11 cellular contexts compared by ENCODE assay signal in genomic region chr1:54884135-54884586, GRCh38. TPM values are rescaled to one million over a fixed set of nuclear protein-coding genes. Genes with fewer than 3 reads are reported as not detected.
A peak's percentile ranks its signal among the peaks of the same experiment; 100 is the strongest.
DNase-seq lines count a peak whose midpoint lies in the region; ATAC-seq and TF ChIP-seq lines count a peak whose summit lies in the region.
"Had no signal": no experiment of that assay in that cellular context is flagged by ENCODE, and none has a peak within 500 bp of the region (broad histone marks: within the 10 kb centered on the region; RNA-seq: fewer than 3 reads in every experiment).

No MANE protein-coding gene starts in this region.

- H3K9ac ChIP-seq in adipocyte (ENCODE audit: low read length) (peak overlapping the region; percentile 90), iPS-20b (ENCODE audit: low read depth, low read length) (no peak overlapping the region)

- H3K9me3 ChIP-seq in adipocyte (ENCODE audit: control insufficient read depth, low read length) (no peaks in the 10 kb centered on the region), iPS-20b (ENCODE audit: insufficient read depth, low read depth, low read length) (no peaks in the 10 kb centered on the region), upper lobe of left lung (no peaks in the 10 kb centered on the region)

- TF ChIP-seq EP300 in upper lobe of left lung (IDR thresholded peaks at IDR 0.05) = no peak

- H3K27me3 ChIP-seq in adipocyte (replicated peaks; ENCODE audit: control insufficient read depth, insufficient read depth, low read length) (no peaks in the 10 kb centered on the region), iPS-20b (ENCODE audit: insufficient read depth, low read length) (no peaks in the 10 kb centered on the region), upper lobe of left lung (no peaks in the 10 kb centered on the region)

- H3K27ac ChIP-seq in iPS-20b (ENCODE audit: low read length) (no peak overlapping the region), upper lobe of left lung (peak overlapping the region; percentile 7 to 86 (median 70))
- H3K27ac ChIP-seq: WERI-Rb-1 had no signal

- intact Hi-C loops in activated CD4-positive, alpha-beta T cell treated with anti-CD3 and anti-CD28 coated beads, Interleukin-2, amount 10 ng/mL, durations not matched to agents 24 days and 14 days (cut with micrococcal nuclease) = no loop called here

- H3K36me3 ChIP-seq in adipocyte (ENCODE audit: control insufficient read depth, insufficient read depth, low read length, severe bottlenecking) (peaks cover 42% of the 10 kb centered on the region), iPS-20b (ENCODE audit: insufficient read depth, low read depth, low read length) (peaks cover 65% of the 10 kb centered on the region), upper lobe of left lung (peaks cover 0 to 9% (median 0%) of the 10 kb centered on the region in 4 donors)

- peak overlapping the region; percentile 99 for H3K4me3 Mint-ChIP-seq in activated CD4-positive, alpha-beta T cell treated with anti-CD3 and anti-CD28 coated beads, Interleukin-2, amount 10 ng/mL, durations not matched to agents 24 days and 14 days

- TF ChIP-seq POLR2A in upper lobe of left lung (IDR thresholded peaks at IDR 0.05) = no peak

- peaks cover 61% of the 10 kb centered on the region for H3K36me3 Mint-ChIP-seq in activated CD4-positive, alpha-beta T cell treated with anti-CD3 and anti-CD28 coated beads, Interleukin-2, amount 10 ng/mL, durations not matched to agents 24 days and 14 days (ENCODE audit: low read depth)

- peaks cover 2% of the 10 kb centered on the region for H3K27me3 Mint-ChIP-seq in activated CD4-positive, alpha-beta T cell treated with anti-CD3 and anti-CD28 coated beads, Interleukin-2, amount 10 ng/mL, durations not matched to agents 24 days and 14 days

- H3K4me1 ChIP-seq in adipocyte (ENCODE audit: control insufficient read depth, insufficient read depth, low read length) = peaks cover 47% of the 10 kb centered on the region
- H3K4me1 ChIP-seq in iPS-20b (ENCODE audit: insufficient read depth, low read length) = peaks cover 17% of the 10 kb centered on the region; the same call in 1 of the 2 replicates
- peaks cover 0 to 48% (median 44%) of the 10 kb centered on the region in 4 donors for H3K4me1 ChIP-seq in upper lobe of left lung

- no peak overlapping the region for H3K27ac Mint-ChIP-seq in activated CD4-positive, alpha-beta T cell treated with anti-CD3 and anti-CD28 coated beads, Interleukin-2, amount 10 ng/mL, durations not matched to agents 24 days and 14 days

- TF ChIP-seq CTCF in upper lobe of left lung (IDR thresholded peaks at IDR 0.05) = no peak

- whole genome bisulfite sequencing in upper lobe of left lung, 2 donors = 23 to 37% methylated on average over 3 of the region's 3 CpGs

- peak overlapping the region; percentile 86 for H3K4me3 ChIP-seq in adipocyte (ENCODE audit: low read length)
- peak overlapping the region; percentile 3; the same call in 1 of the 2 replicates for H3K4me3 ChIP-seq in iPS-20b (ENCODE audit: low read length)
- H3K4me3 ChIP-seq in upper lobe of left lung = peak overlapping the region in 3 of 4 donors; percentile 81 to 94 (median 90)

- DNase-seq in activated CD4-positive, alpha-beta T cell treated with anti-CD3 and anti-CD28 coated beads, Interleukin-2, amount 10 ng/mL, durations not matched to agents 24 days and 14 days = no peak
- no peak for DNase-seq in activated CD4-positive, alpha-beta T cell treated with anti-CD3 and anti-CD28 coated beads for 1 hour
- DNase-seq in adipocyte (ENCODE audit: low read depth) (peak; percentile 38), upper lobe of left lung (no peak), middle frontal gyrus (ENCODE audit: extremely low spot score, low spot score) (no peak), NOMO-1 (lab: John Stamatoyannopoulos, UW; ENCODE audit: unreplicated experiment in 2 of 2) (no peak)
- DNase-seq: activated naive CD4-positive, alpha-beta T cell; effector CD8-positive, alpha-beta T cell had no signal

- ATAC-seq in upper lobe of left lung (ENCODE audit: low FRiP score in 2 of 2) (no peak), HG03354 (IDR thresholded peaks at IDR 0.05; ENCODE audit: poor library complexity, severe bottlenecking, unreplicated experiment) (no peak)

- no peaks in the 10 kb centered on the region for H3K9me3 Mint-ChIP-seq in activated CD4-positive, alpha-beta T cell treated with anti-CD3 and anti-CD28 coated beads, Interleukin-2, amount 10 ng/mL, durations not matched to agents 24 days and 14 days

- peaks cover 64% of the 10 kb centered on the region for H3K4me1 Mint-ChIP-seq in activated CD4-positive, alpha-beta T cell treated with anti-CD3 and anti-CD28 coated beads, Interleukin-2, amount 10 ng/mL, durations not matched to agents 24 days and 14 days

RNA-seq across cellular contexts. Expression of gene DHCR24, which starts 2.8 kb away (rescaled TPM):
- 207 and 211 TPM in 2 replicates for total RNA-seq in activated CD4-positive, alpha-beta T cell treated with anti-CD3 and anti-CD28 coated beads, Interleukin-2, amount 10 ng/mL, durations not matched to agents 24 days and 14 days
- 100 to 1,000 TPM; 188 to 863 (median 555) TPM for total RNA-seq in upper lobe of left lung

Comparison
In these comparisons a context has a peak if more than half of its experiments do, and no peak if none do; other contexts are left out.
1. H3K4me3 ChIP-seq: peak in every context shown above with its lines; median percentile 90 in upper lobe of left lung; 86 in adipocyte; 3 in iPS-20b.